Comparison of ENCODE assay signal across 23 cellular contexts in genomic region chr13:25581351-25581750, GRCh38.
"Had no signal": no experiment of that assay in that cellular context is flagged by ENCODE, and none has a peak within 500 bp of the region (broad histone marks: within the 10 kb centered on the region; RNA-seq: fewer than 3 reads in every experiment).

No MANE protein-coding gene starts in this region.

- H3K36me3 ChIP-seq: heart left ventricle, neural progenitor cell, pancreas, suprapubic skin, tibial artery, upper lobe of left lung, uterus had no signal

- H3K9me3 ChIP-seq: heart left ventricle, pancreas, suprapubic skin, tibial artery, upper lobe of left lung, uterus had no signal

- H3K4me3 ChIP-seq: heart left ventricle, lung, neural progenitor cell, pancreas, suprapubic skin, tibial artery, upper lobe of left lung, uterus had no signal

- H3K27me3 ChIP-seq: neural progenitor cell, pancreas, suprapubic skin, tibial artery, upper lobe of left lung, uterus had no signal

- ATAC-seq: heart left ventricle; left colon; left ventricle myocardium superior; pancreas; right cardiac atrium; stimulated activated effector memory CD8-positive, alpha-beta T cell treated with anti-CD3 and anti-CD28 coated beads, Interleukin-12 subunit alpha, Interleukin-12 subunit beta, amount 100 ng/mL, for 72 hours; stimulated activated naive CD8-positive, alpha-beta T cell treated with anti-CD3 and anti-CD28 coated beads, Interleukin-15, Interleukin-2, amounts not matched to agents 100 U/mL and 50 U/mL, for 24 hours had no signal

- H3K27ac ChIP-seq: heart left ventricle, neural progenitor cell, pancreas, suprapubic skin, tibial artery, upper lobe of left lung, uterus had no signal

- DNase-seq: effector CD4-positive, alpha-beta T cell; endodermal cell; foreskin melanocyte; heart left ventricle; hippocampal formation; left colon; left ventricle myocardium superior; mesenchymal stem cell; midbrain; nucleus accumbens; pancreas; right cardiac atrium; small intestine; stimulated activated CD4-positive, alpha-beta T cell treated with anti-CD3 and anti-CD28 coated beads, Interleukin-2, amount 100 ng/mL, for 48 hours; stimulated activated CD8-positive, alpha-beta memory T cell treated with anti-CD3 and anti-CD28 coated beads, Interleukin-4, amount 100 ng/mL, for 48 hours; stimulated activated naive CD8-positive, alpha-beta T cell treated with anti-CD3 and anti-CD28 coated beads, Interleukin-15, Interleukin-2, amounts not matched to agents 100 U/mL and 50 U/mL, for 24 hours; tibial artery; upper lobe of left lung; uterus had no signal
